25 cellular contexts compared by ENCODE assay signal in the genomic region with DNA sequence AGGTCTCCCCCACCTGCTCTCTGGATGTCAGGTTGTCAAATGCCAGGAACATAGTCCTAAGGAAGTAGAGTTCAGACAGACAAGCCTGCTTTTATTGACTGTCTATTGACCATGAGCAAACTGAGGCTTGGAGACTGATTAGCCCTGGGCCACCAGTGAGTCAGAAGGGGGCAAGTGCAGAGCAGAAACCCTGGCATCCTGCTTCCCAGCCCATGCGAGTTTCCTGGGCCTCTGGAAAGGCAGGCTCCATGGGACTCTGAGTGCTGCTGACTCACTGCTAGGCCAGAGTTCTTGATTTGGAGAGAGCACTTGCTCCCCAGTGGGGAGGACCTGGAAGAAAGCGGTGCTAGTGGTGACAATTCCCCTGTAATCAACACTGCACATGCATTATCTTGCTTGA. TPM values are rescaled to one million over a fixed set of nuclear protein-coding genes. Genes with fewer than 3 reads are reported as not detected.
DNase-seq lines count a peak whose midpoint lies in the region; ATAC-seq and TF ChIP-seq lines count a peak whose summit lies in the region.
"Had no signal": no experiment of that assay in that cellular context is flagged by ENCODE, and none has a peak within 500 bp of the region (broad histone marks: within the 10 kb centered on the region; RNA-seq: fewer than 3 reads in every experiment).

No MANE protein-coding gene starts in this region.

- WGBS in psoas muscle, 3 donors, result 79 to 88% (median 88%) methylated on average over 2 of the region's 2 CpGs

- H3K9me2 ChIP-seq in PC-9 (ENCODE audit: insufficient read depth), result no peaks in the 10 kb centered on the region

- ATAC-seq in psoas muscle, result no peak
- ATAC-seq: activated CD8-positive, alpha-beta T cell treated with anti-CD3 and anti-CD28 coated beads for 36 hours; CD8-positive, alpha-beta T cell; T-helper 17 cell had no signal

- no peak overlapping the region for H3K4me3 Mint-ChIP-seq in glutamatergic neuron (ENCODE audit: unreplicated experiment)
- H3K4me3 Mint-ChIP-seq: activated CD8-positive, alpha-beta T cell treated with anti-CD3 and anti-CD28 coated beads for 36 hours; activated naive CD4-positive, alpha-beta T cell treated with anti-CD3 and anti-CD28 coated beads for 36 hours; activated T-cell treated with anti-CD3 and anti-CD28 coated beads, Interleukin-2, amount 50 U/mL, for 24 hours; CD8-positive, alpha-beta T cell; T-helper 17 cell had no signal

- peaks cover 50% of the 10 kb centered on the region for H3F3A ChIP-seq in PC-9 (ENCODE audit: insufficient read depth, low read depth)

- POLR2A ChIA-PET in PC-9 (lab: Charles Lee; ENCODE audit: unreplicated experiment), result no interaction called here

- no peak overlapping the region for H2AFZ ChIP-seq in PC-9

- H3K4me1 ChIP-seq in PC-9 (replicated peaks; ENCODE audit: insufficient read depth) (peaks cover 59% of the 10 kb centered on the region), psoas muscle (peaks cover 40% of the 10 kb centered on the region)

- no TSS peak for BruUV-seq in PC-9 (replicated peaks; lab: Mats Ljungman, UMichigan)

- H3K4me3 ChIP-seq in PC-9 (no peak overlapping the region), psoas muscle (no peak overlapping the region)
- H3K4me3 ChIP-seq: SJCRH30 had no signal

- peaks cover 30% of the 10 kb centered on the region for H3K79me2 ChIP-seq in PC-9 (ENCODE audit: low read depth)

- peaks cover 2% of the 10 kb centered on the region for H3K9me3 Mint-ChIP-seq in glutamatergic neuron (ENCODE audit: unreplicated experiment)
- H3K9me3 Mint-ChIP-seq: activated CD8-positive, alpha-beta T cell treated with anti-CD3 and anti-CD28 coated beads for 36 hours; activated naive CD4-positive, alpha-beta T cell treated with anti-CD3 and anti-CD28 coated beads for 36 hours; activated T-cell treated with anti-CD3 and anti-CD28 coated beads, Interleukin-2, amount 50 U/mL, for 24 hours; CD8-positive, alpha-beta T cell had no signal

- intact Hi-C loops in PC-9 (cut with micrococcal nuclease; ENCODE audit: unreplicated experiment) (loop anchor here (5.0 kb wide), 2 partner anchors 288 to 368 kb away; a partner anchor contains a TSS), psoas muscle (cut with DNase I) (loop anchor here (5.0 kb wide), 3 partner anchors 107 to 177 kb away; a partner anchor contains a TSS)

- CTCF ChIA-PET in PC-9 (lab: Charles Lee), result interaction anchor here (0.9 kb wide), 1 partner anchor 105 kb away, joined by 4 read pairs; no protein-coding TSS in a partner anchor

- peak overlapping the region; percentile 95 for H3K27ac ChIP-seq in PC-9
- peak overlapping the region; percentile 94 for H3K27ac ChIP-seq in psoas muscle
- H3K27ac ChIP-seq: SJCRH30 had no signal

- H3K9me3 ChIP-seq in PC-9 (ENCODE audit: insufficient read depth, low read depth) (no peaks in the 10 kb centered on the region), psoas muscle (no peaks in the 10 kb centered on the region)
- H3K9me3 ChIP-seq: SJCRH30 had no signal

- peaks cover 16% of the 10 kb centered on the region for H4K20me1 ChIP-seq in PC-9 (ENCODE audit: insufficient read depth)

- H3K36me3 ChIP-seq in PC-9 (ENCODE audit: low read depth) (peaks cover 3% of the 10 kb centered on the region; the same call in 1 of the 2 replicates), psoas muscle (ENCODE audit: insufficient read depth in 1 of 2, low read depth in 1 of 2) (no peaks in the 10 kb centered on the region)
- H3K36me3 ChIP-seq: SJCRH30 had no signal

- no peak for TF ChIP-seq CTCF in PC-9 (conservative IDR thresholded peaks at IDR 0.05)
- TF ChIP-seq CTCF in psoas muscle (IDR thresholded peaks at IDR 0.05), result no peak
- no peak for TF ChIP-seq CTCF in glutamatergic neuron (IDR thresholded peaks at IDR 0.05; ENCODE audit: partially characterized antibody, unreplicated experiment)

- peak overlapping the region; percentile 88 for H3K4me2 ChIP-seq in PC-9

- H3K27ac Mint-ChIP-seq in glutamatergic neuron (ENCODE audit: unreplicated experiment), result no peak overlapping the region
- H3K27ac Mint-ChIP-seq: activated CD8-positive, alpha-beta T cell treated with anti-CD3 and anti-CD28 coated beads for 36 hours; activated naive CD4-positive, alpha-beta T cell treated with anti-CD3 and anti-CD28 coated beads for 36 hours; activated T-cell treated with anti-CD3 and anti-CD28 coated beads, Interleukin-2, amount 50 U/mL, for 24 hours; CD8-positive, alpha-beta T cell; T-helper 17 cell had no signal

- peak; percentile 56 for DNase-seq in EH (ENCODE audit: low read depth)
- peak; percentile 11 to 80 for DNase-seq in PC-9
- peak; percentile 31 for DNase-seq in fibroblast of peridontal ligament (ENCODE audit: extremely low read depth)
- DNase-seq in psoas muscle, result no peak
- no peak for DNase-seq in glutamatergic neuron
- DNase-seq in epidermal melanocyte (ENCODE audit: insufficient read length, low spot score), result no peak
- DNase-seq in ecto neural progenitor cell (ENCODE audit: low spot score), result no peak
- DNase-seq in NCI-H128 (lab: John Stamatoyannopoulos, UW; ENCODE audit: unreplicated experiment), result no peak
- DNase-seq: activated CD8-positive, alpha-beta T cell treated with anti-CD3 and anti-CD28 coated beads for 36 hours; activated naive CD4-positive, alpha-beta T cell treated with anti-CD3 and anti-CD28 coated beads for 36 hours; activated T-cell treated with anti-CD3 and anti-CD28 coated beads, Interleukin-2, amount 50 U/mL, for 24 hours; aorta; CD8-positive, alpha-beta T cell; DND-41; effector CD4-positive, alpha-beta T cell; mesendoderm; NCI-H1092 treated with DMSO at 0.1 percent for 48 hours; NCI-H524 treated with DMSO at 0.1 percent for 48 hours; SJCRH30; stimulated activated CD8-positive, alpha-beta memory T cell treated with anti-CD3 and anti-CD28 coated beads, Interleukin-4, amount 100 ng/mL, for 48 hours; T-helper 17 cell had no signal

- peaks cover 11% of the 10 kb centered on the region for H3K27me3 Mint-ChIP-seq in glutamatergic neuron (ENCODE audit: unreplicated experiment)
- H3K27me3 Mint-ChIP-seq: T-helper 17 cell had no signal

- no peaks in the 10 kb centered on the region for H3K27me3 ChIP-seq in PC-9 (ENCODE audit: insufficient read depth, low read depth)
- no peaks in the 10 kb centered on the region for H3K27me3 ChIP-seq in psoas muscle (ENCODE audit: insufficient read depth in 3 of 3, low read length in 2 of 3)
- H3K27me3 ChIP-seq: SJCRH30 had no signal

- H3K36me3 Mint-ChIP-seq in glutamatergic neuron (ENCODE audit: unreplicated experiment), result no peaks in the 10 kb centered on the region
- H3K36me3 Mint-ChIP-seq: CD8-positive, alpha-beta T cell had no signal

- H3K4me1 Mint-ChIP-seq in glutamatergic neuron (ENCODE audit: low read depth, unreplicated experiment), result peaks cover 7% of the 10 kb centered on the region

RNA-seq across cellular contexts. Expression of a gene that starts 2.8 kb away (rescaled TPM):
- total RNA-seq in PC-9 (2021) (8.5 and 9.0 TPM in 2 replicates), psoas muscle (10 to 100 TPM; 28.9 to 36.7 (median 34.2) TPM), glutamatergic neuron (ENCODE audit: unreplicated experiment) (2.5 TPM)
- polyA plus RNA-seq in psoas muscle, result 10 to 100 TPM; 14.5 to 60.8 (median 27.6) TPM

RNA-seq across cellular contexts. Expression of a gene that starts 10.8 kb away (rescaled TPM):
- total RNA-seq in PC-9 (2021), result 0.20 and 0.53 TPM in 2 replicates
- total RNA-seq in psoas muscle, result not detected
- under 1 TPM in 1 of 3 donors, not detected in 2; 0.09 TPM for polyA plus RNA-seq in psoas muscle
- not detected for total RNA-seq in glutamatergic neuron (ENCODE audit: unreplicated experiment)
- total RNA-seq: aorta; CD8-positive, alpha-beta T cell; kidney epithelial cell; posterior vena cava; SJCRH30; T-helper 17 cell had no signal
- polyA plus RNA-seq: AG04450, aorta, neural cell had no signal

RNA-seq across cellular contexts. Expression of a gene that starts 46.3 kb away (rescaled TPM):
- total RNA-seq in PC-9 (2021) (62.7 and 69.1 TPM in 2 replicates), psoas muscle (10 to 100 TPM; 35.9 to 55.0 (median 42.3) TPM), glutamatergic neuron (ENCODE audit: unreplicated experiment) (67.7 TPM)
- polyA plus RNA-seq in psoas muscle, result 100 to 1,000 TPM in 1 of 3 donors, 10 to 100 TPM in 2; 84.2 to 115 (median 90.6) TPM

RNA-seq across cellular contexts. Expression of a gene that starts 52.4 kb away (rescaled TPM):
- total RNA-seq in PC-9 (2021) (90.7 and 109 TPM in 2 replicates), psoas muscle (10 to 100 TPM; 50.7 to 86.1 (median 72.0) TPM), glutamatergic neuron (ENCODE audit: unreplicated experiment) (105 TPM)
- 10 to 100 TPM; 31.2 to 57.1 (median 37.3) TPM for polyA plus RNA-seq in psoas muscle

Comparison
In these comparisons a context has a peak if more than half of its experiments do, and no peak if none do; other contexts are left out.
1. DNase-seq: peak in EH (single experiment), PC-9 (2 of 2) and fibroblast of peridontal ligament (single experiment); none in psoas muscle (0 of 2), glutamatergic neuron (single experiment), epidermal melanocyte (single experiment), ecto neural progenitor cell (single experiment) and NCI-H128 (single experiment).